ENCODE assay signal across 20 cellular contexts in the genomic region with DNA sequence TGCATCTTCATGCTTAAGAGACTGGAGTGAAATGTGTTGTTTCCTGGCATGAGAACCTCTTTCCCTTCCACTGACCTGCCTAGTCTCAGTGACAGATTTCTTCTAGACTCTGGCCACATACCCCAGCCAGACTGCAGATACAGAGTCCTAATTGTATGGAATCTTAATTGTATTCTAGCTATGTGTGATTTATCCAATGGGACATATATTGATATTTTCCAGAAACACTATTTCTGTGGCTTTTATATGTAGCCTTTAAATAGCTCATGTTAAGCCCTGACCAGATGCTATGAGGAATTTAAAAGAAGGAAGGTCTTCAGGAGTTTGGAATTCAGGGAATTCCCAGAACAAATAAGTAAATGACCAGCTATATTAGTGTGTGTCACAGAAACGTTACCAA.
A peak's percentile ranks its signal among the peaks of the same experiment; 100 is the strongest.
DNase-seq lines count a peak whose midpoint lies in the region; ATAC-seq and TF ChIP-seq lines count a peak whose summit lies in the region.
"Had no signal": no experiment of that assay in that cellular context is flagged by ENCODE, and none has a peak within 500 bp of the region (broad histone marks: within the 10 kb centered on the region; RNA-seq: fewer than 3 reads in every experiment).

No MANE protein-coding gene starts in this region.

- POLR2A ChIA-PET in MCF 10A (lab: Yijun Ruan, JAX), result no interaction called here

- TF ChIP-seq CTCF in fibroblast of mammary gland (conservative IDR thresholded peaks at IDR 0.05; ENCODE audit: control insufficient read depth, insufficient read depth, low read depth, low read length), result no peak
- TF ChIP-seq CTCF in body of pancreas (IDR thresholded peaks at IDR 0.05), result no peak
- no peak for TF ChIP-seq CTCF in MCF 10A (IDR thresholded peaks at IDR 0.05; ENCODE audit: unreplicated experiment)

- H3K4me3 Mint-ChIP-seq in immature natural killer cell (no peak overlapping the region), MCF 10A (ENCODE audit: unreplicated experiment) (no peak overlapping the region)
- H3K4me3 Mint-ChIP-seq: activated CD8-positive, alpha-beta memory T cell treated with anti-CD3 and anti-CD28 coated beads, Interleukin-2, amount 10 ng/mL, durations not matched to agents 7 days and 5 days; CD4-positive, alpha-beta memory T cell had no signal

- H3K4me1 Mint-ChIP-seq in immature natural killer cell (no peaks in the 10 kb centered on the region), MCF 10A (ENCODE audit: insufficient read depth, unreplicated experiment) (peaks cover 17% of the 10 kb centered on the region)

- peaks cover 25 to 62% (median 27%) of the 10 kb centered on the region in 3 donors for H3K36me3 Mint-ChIP-seq in immature natural killer cell
- no peaks in the 10 kb centered on the region for H3K36me3 Mint-ChIP-seq in MCF 10A (ENCODE audit: insufficient read depth, unreplicated experiment)

- H3K27me3 ChIP-seq in SJSA1 (replicated peaks) (no peaks in the 10 kb centered on the region), body of pancreas (no peaks in the 10 kb centered on the region)
- H3K27me3 ChIP-seq: esophagus squamous epithelium, vagina had no signal

- no TSS peak for BruUV-seq in MCF 10A (replicated peaks; lab: Mats Ljungman, UMichigan)

- no peaks in the 10 kb centered on the region for H3K36me3 ChIP-seq in SJSA1
- no peaks in the 10 kb centered on the region for H3K36me3 ChIP-seq in body of pancreas (replicated peaks in 1 of 2; ENCODE audit: insufficient read depth in 1 of 2, low read depth in 2 of 2)

- CTCF ChIA-PET in MCF 10A (lab: Yijun Ruan, JAX), result interaction anchor here (1.0 kb wide), 2 partner anchors 247 to 249 kb away, joined by 3 read pairs; no protein-coding TSS in a partner anchor

- no peaks in the 10 kb centered on the region for H3K27me3 Mint-ChIP-seq in immature natural killer cell (ENCODE audit: low read depth in 3 of 3)
- no peaks in the 10 kb centered on the region for H3K27me3 Mint-ChIP-seq in MCF 10A (ENCODE audit: insufficient read depth, unreplicated experiment)
- H3K27me3 Mint-ChIP-seq: activated CD8-positive, alpha-beta memory T cell treated with anti-CD3 and anti-CD28 coated beads, Interleukin-2, amount 10 ng/mL, durations not matched to agents 7 days and 5 days; CD4-positive, alpha-beta memory T cell had no signal

- intact Hi-C loops in body of pancreas (cut with DNase I) (no loop called here), MCF 10A (cut with micrococcal nuclease) (no loop called here)

- H3K4me1 ChIP-seq in SJSA1 (replicated peaks) (peaks cover 49% of the 10 kb centered on the region), body of pancreas (peaks cover 10% of the 10 kb centered on the region)
- H3K4me1 ChIP-seq: psoas muscle had no signal

- no peak for ATAC-seq in body of pancreas
- ATAC-seq: activated CD8-positive, alpha-beta memory T cell treated with anti-CD3 and anti-CD28 coated beads, Interleukin-2, amount 10 ng/mL, durations not matched to agents 7 days and 5 days; HCT116; mucosa of descending colon; psoas muscle had no signal

- H3K9me3 ChIP-seq in SJSA1 (replicated peaks) (no peaks in the 10 kb centered on the region), body of pancreas (no peaks in the 10 kb centered on the region)
- H3K9me3 ChIP-seq: esophagus squamous epithelium, mucosa of descending colon, psoas muscle, vagina had no signal

- H3K27ac ChIP-seq in SJSA1, result peak overlapping the region; percentile 85
- peak overlapping the region in 2 of 4 donors; percentile 21 to 38 for H3K27ac ChIP-seq in body of pancreas
- H3K27ac ChIP-seq: esophagus squamous epithelium, psoas muscle, vagina had no signal

- DNase-seq in ELR (ENCODE audit: low read depth) (peak; percentile 74), SJSA1 (ENCODE audit: low read depth in 1 of 2, low spot score in 2 of 2) (peak in 1 of 2 experiments; percentile 81), fibroblast of mammary gland (ENCODE audit: low read depth) (peak; percentile 60), pulmonary artery endothelial cell (ENCODE audit: low read depth, low spot score) (peak; percentile 48), NAMALWA (ENCODE audit: low spot score) (no peak), body of pancreas (no peak), immature natural killer cell (no peak), MCF 10A (ENCODE audit: unreplicated experiment) (no peak)
- DNase-seq: activated CD8-positive, alpha-beta memory T cell treated with anti-CD3 and anti-CD28 coated beads, Interleukin-2, amount 10 ng/mL, durations not matched to agents 7 days and 5 days; activated naive CD4-positive, alpha-beta T cell treated with Interleukin-2 at 50 U/mL for 16 hours; CD4-positive, alpha-beta memory T cell; esophagus squamous epithelium; mucosa of descending colon; NCI-H1048; NCI-H2171 treated with DMSO at 0.1 percent for 48 hours; NK-92 treated with Interleukin-12 subunit alpha and Interleukin-12 subunit beta, amount 100 ng/mL, for 24 hours; psoas muscle; stimulated activated CD4-positive, alpha-beta T cell treated with anti-CD3 and anti-CD28 coated beads, Interleukin-2, amount 100 ng/mL, for 48 hours had no signal

- H3K27ac Mint-ChIP-seq in immature natural killer cell (no peak overlapping the region), MCF 10A (ENCODE audit: low read depth, unreplicated experiment) (no peak overlapping the region)
- H3K27ac Mint-ChIP-seq: activated CD8-positive, alpha-beta memory T cell treated with anti-CD3 and anti-CD28 coated beads, Interleukin-2, amount 10 ng/mL, durations not matched to agents 7 days and 5 days; CD4-positive, alpha-beta memory T cell had no signal

- 41 to 47% methylated on average over 1 of the region's 1 CpG for WGBS in body of pancreas, 2 donors

- TF ChIP-seq POLR2A in body of pancreas (IDR thresholded peaks at IDR 0.05), result no peak

- H3K4me3 ChIP-seq in SJSA1, result no peak overlapping the region
- H3K4me3 ChIP-seq in fibroblast of mammary gland (ENCODE audit: control insufficient read depth, low read depth, low read length), result no peak overlapping the region
- H3K4me3 ChIP-seq in body of pancreas, result no peak overlapping the region
- H3K4me3 ChIP-seq: esophagus squamous epithelium, mucosa of descending colon, psoas muscle, vagina had no signal

- H3K9me3 Mint-ChIP-seq in immature natural killer cell (no peaks in the 10 kb centered on the region), MCF 10A (ENCODE audit: unreplicated experiment) (no peaks in the 10 kb centered on the region)
- H3K9me3 Mint-ChIP-seq: CD4-positive, alpha-beta memory T cell had no signal

Comparison
In these comparisons a context has a peak if more than half of its experiments do, and no peak if none do; other contexts are left out.
1. DNase-seq: peak in ELR (single experiment), fibroblast of mammary gland (single experiment) and pulmonary artery endothelial cell (single experiment); none in NAMALWA (single experiment), body of pancreas (0 of 4), immature natural killer cell (0 of 3) and MCF 10A (single experiment).